In genomic region chr4:106893395-106893881, GRCh38 we compare ENCODE assay signal across 1 cellular context.
TF ChIP-seq lines count a peak whose summit lies in the region.

No MANE protein-coding gene starts in this region.

TF ChIP-seq in GM23338, 12 proteins besides CTCF, POLR2A, EP300 and RAD21 (continued from another document):
- TF ChIP-seq ZNF462 (CRISPR knock-in tag; IDR thresholded peaks at IDR 0.05) (no peak), ZNF114 (CRISPR knock-in tag; IDR thresholded peaks at IDR 0.05) (no peak), JUNB (IDR thresholded peaks at IDR 0.05; ENCODE audit: unreplicated experiment) (no peak), NANOG (IDR thresholded peaks at IDR 0.05; ENCODE audit: borderline replicate concordance) (no peak), ETS1 (IDR thresholded peaks at IDR 0.05) (no peak), POLR2AphosphoS5 (IDR thresholded peaks at IDR 0.05; ENCODE audit: low read depth) (no peak), REST (IDR thresholded peaks at IDR 0.05; ENCODE audit: unreplicated experiment) (no peak), CREB1 (CRISPR knock-in tag; IDR thresholded peaks at IDR 0.05; ENCODE audit: low read depth) (no peak), EZH2phosphoT487 (IDR thresholded peaks at IDR 0.05; ENCODE audit: unreplicated experiment) (no peak)
